In genomic region chr9:112711050-112711689, GRCh38 we compare ENCODE assay signal across 8 cellular contexts. TPM values are rescaled to one million over a fixed set of nuclear protein-coding genes. Genes with fewer than 3 reads are reported as not detected.
A peak's percentile ranks its signal among the peaks of the same experiment; 100 is the strongest.
DNase-seq lines count a peak whose midpoint lies in the region; ATAC-seq and TF ChIP-seq lines count a peak whose summit lies in the region.

No MANE protein-coding gene starts in this region.

- TF ChIP-seq CTCF in tibial nerve (IDR thresholded peaks at IDR 0.05): peak; percentile 14 to 49 (median 37)

- peaks cover 0 to 28% (median 0%) of the 10 kb centered on the region in 3 donors for H3K36me3 ChIP-seq in tibial nerve

- no peak for ATAC-seq in GM19463 (IDR thresholded peaks at IDR 0.05; ENCODE audit: unreplicated experiment)
- no peak for ATAC-seq in GM19351 (IDR thresholded peaks at IDR 0.05; ENCODE audit: unreplicated experiment)

- in situ Hi-C loops in SK-MEL-5 (cut with HindIII; ENCODE audit: low pct_unique_long_range_greater_than_20kb, low sequenced_read_pairs): no loop called here

- DNase-seq in NCI-H82 (lab: John Stamatoyannopoulos, UW) (peak; percentile 34), NCI-H82 treated with DMSO at 0.1 percent for 48 hours (lab: John Stamatoyannopoulos, UW; ENCODE audit: unreplicated experiment) (no peak), SK-MEL-5 (ENCODE audit: low read depth, low spot score) (peak; percentile 70), globus pallidus (ENCODE audit: low spot score) (peak; percentile 77), tibial nerve (ENCODE audit: low spot score in 2 of 2) (no peak), NCI-H187 (lab: John Stamatoyannopoulos, UW) (no peak)

- H3K4me1 ChIP-seq in tibial nerve: peaks cover 0 to 14% (median 0%) of the 10 kb centered on the region in 4 donors

- peak overlapping the region in 2 of 4 donors; percentile 27 to 53 for H3K27ac ChIP-seq in tibial nerve

- 58 to 63% methylated on average over 7 of the region's 7 CpGs for WGBS in tibial nerve, 2 donors

- TF ChIP-seq EP300 in tibial nerve (IDR thresholded peaks at IDR 0.05): no peak

- H3K27me3 ChIP-seq in tibial nerve: no peaks in the 10 kb centered on the region

- peaks cover 0 to 10% (median 4%) of the 10 kb centered on the region in 4 donors for H3K9me3 ChIP-seq in tibial nerve

- TF ChIP-seq POLR2A in tibial nerve (IDR thresholded peaks at IDR 0.05): no peak

- no peak overlapping the region for H3K4me3 ChIP-seq in tibial nerve

RNA-seq across cellular contexts. Expression of gene INIP, which starts 6.7 kb away (rescaled TPM):
- 20.2 and 20.5 TPM in 2 replicates for total RNA-seq in SK-MEL-5 (2014; rRNA removed; shearing (Covaris generic))
- polyA plus RNA-seq in SK-MEL-5 (2015; cell fraction: cytosol; rRNA removed): 20.6 and 21.8 TPM in 2 replicates
- 9.3 and 18.6 TPM in 2 replicates for polyA plus RNA-seq in SK-MEL-5 (2015; cell fraction: nucleus; rRNA removed)
- 10 to 100 TPM; 18.4 to 28.5 (median 24.9) TPM for total RNA-seq in tibial nerve

RNA-seq across cellular contexts. Expression of gene SNX30, which starts 39.4 kb away (rescaled TPM):
- 39.2 and 39.6 TPM in 2 replicates for total RNA-seq in SK-MEL-5 (2014; rRNA removed; shearing (Covaris generic))
- 22.2 and 31.3 TPM in 2 replicates for polyA plus RNA-seq in SK-MEL-5 (2015; cell fraction: cytosol; rRNA removed)
- polyA plus RNA-seq in SK-MEL-5 (2015; cell fraction: nucleus; rRNA removed): 35.6 and 40.4 TPM in 2 replicates
- total RNA-seq in tibial nerve: 10 to 100 TPM; 14.9 to 25.3 (median 17.0) TPM

Comparison
In these comparisons a context has a peak if more than half of its experiments do, and no peak if none do; other contexts are left out.
1. DNase-seq: peak in NCI-H82 (single experiment), SK-MEL-5 (single experiment) and globus pallidus (single experiment); none in NCI-H82 treated with DMSO at 0.1 percent for 48 hours (single experiment), tibial nerve (0 of 2) and NCI-H187 (0 of 2).